In genomic region chr21:29025328-29025713, GRCh38 we compare ENCODE assay signal across 8 cellular contexts. TPM values are rescaled to one million over a fixed set of nuclear protein-coding genes. Genes with fewer than 3 reads are reported as not detected.
A peak's percentile ranks its signal among the peaks of the same experiment; 100 is the strongest.
DNase-seq lines count a peak whose midpoint lies in the region; ATAC-seq and TF ChIP-seq lines count a peak whose summit lies in the region.

No MANE protein-coding gene starts in this region.

- H3K4me3 ChIP-seq in WERI-Rb-1 (ENCODE audit: low read depth, low read length) = peak overlapping the region; percentile 84
- H3K4me3 ChIP-seq in right atrium auricular region = peak overlapping the region; percentile 67 to 87
- peak overlapping the region; percentile 81 for H3K4me3 ChIP-seq in skeletal muscle satellite cell (ENCODE audit: low read length)

- peak overlapping the region; percentile 98 for H3K27ac ChIP-seq in WERI-Rb-1
- H3K27ac ChIP-seq in right atrium auricular region = peak overlapping the region; percentile 97

- peaks cover 0 to 20% of the 10 kb centered on the region in 2 donors for H3K4me1 ChIP-seq in right atrium auricular region
- H3K4me1 ChIP-seq in skeletal muscle satellite cell (ENCODE audit: control insufficient read depth, insufficient read depth, low read length) = peaks cover 12% of the 10 kb centered on the region

- DNase-seq in activated CD4-positive, CD25-positive, alpha-beta regulatory T cell treated with anti-CD3 and anti-CD28 coated beads, Interleukin-2, amount 50 U/mL, for 72 hours = no peak
- no peak for DNase-seq in WERI-Rb-1
- no peak for DNase-seq in right atrium auricular region (ENCODE audit: low spot score)
- no peak for DNase-seq in NCI-H187 (lab: John Stamatoyannopoulos, UW)

- H3K27me3 ChIP-seq in WERI-Rb-1 (ENCODE audit: insufficient read depth, low read depth, severe bottlenecking) (no peaks in the 10 kb centered on the region), right atrium auricular region (no peaks in the 10 kb centered on the region), skeletal muscle satellite cell (ENCODE audit: control insufficient read depth, insufficient read depth, low read length) (no peaks in the 10 kb centered on the region)

- H3K9me3 ChIP-seq in WERI-Rb-1 (ENCODE audit: severe bottlenecking) (peaks cover 5% of the 10 kb centered on the region), right atrium auricular region (no peaks in the 10 kb centered on the region), skeletal muscle satellite cell (replicated peaks; ENCODE audit: low read length) (no peaks in the 10 kb centered on the region)

- no peak for TF ChIP-seq CTCF in WERI-Rb-1 (IDR thresholded peaks at IDR 0.05; ENCODE audit: low read depth, low read length)
- TF ChIP-seq CTCF in right atrium auricular region (IDR thresholded peaks at IDR 0.05) = no peak

- H3K4me2 ChIP-seq in skeletal muscle satellite cell (ENCODE audit: low read length) = peak overlapping the region; percentile 87

- peaks cover 21% of the 10 kb centered on the region for H3K36me3 ChIP-seq in WERI-Rb-1
- H3K36me3 ChIP-seq in right atrium auricular region = peaks cover 16% of the 10 kb centered on the region
- H3K36me3 ChIP-seq in skeletal muscle satellite cell (ENCODE audit: insufficient read depth, low read length) = peaks cover 9% of the 10 kb centered on the region

- H3K9ac ChIP-seq in skeletal muscle satellite cell (ENCODE audit: low read depth, low read length) = peak overlapping the region; percentile 92

- peak; percentile 5 to 7 for ATAC-seq in activated CD4-positive, CD25-positive, alpha-beta regulatory T cell treated with anti-CD3 and anti-CD28 coated beads, Interleukin-2, amount 50 U/mL, for 24 hours
- ATAC-seq in HG03439 (IDR thresholded peaks at IDR 0.05; ENCODE audit: unreplicated experiment) (no peak), GM18520 (IDR thresholded peaks at IDR 0.05; ENCODE audit: unreplicated experiment) (no peak)

RNA-seq across cellular contexts. Expression of gene USP16, which starts 0.9 kb away (rescaled TPM):
- 10 to 100 TPM; 23.2 to 28.1 TPM for total RNA-seq in right atrium auricular region
- total RNA-seq in skeletal muscle satellite cell (2012; rRNA removed) = 31.2 and 32.7 TPM in 2 replicates

RNA-seq across cellular contexts. Expression of gene RWDD2B, which starts 6.2 kb away (rescaled TPM):
- total RNA-seq in right atrium auricular region = 10 to 100 TPM in 1 of 2 donors, 1 to 10 TPM in 1; 7.2 to 14.9 TPM
- 18.1 and 22.3 TPM in 2 replicates for total RNA-seq in skeletal muscle satellite cell (2012; rRNA removed)

RNA-seq across cellular contexts. Expression of gene LTN1, which starts 32.6 kb away (rescaled TPM):
- 10 to 100 TPM; 12.3 to 18.2 TPM for total RNA-seq in right atrium auricular region
- 24.0 and 26.6 TPM in 2 replicates for total RNA-seq in skeletal muscle satellite cell (2012; rRNA removed)

RNA-seq across cellular contexts. Expression of gene CCT8, which starts 48.1 kb away (rescaled TPM):
- total RNA-seq in right atrium auricular region = 10 to 100 TPM; 89.5 to 91.8 TPM
- total RNA-seq in skeletal muscle satellite cell (2012; rRNA removed) = 259 and 323 TPM in 2 replicates

Comparison
In these comparisons a context has a peak if more than half of its experiments do, and no peak if none do; other contexts are left out.
1. ATAC-seq: peak in activated CD4-positive, CD25-positive, alpha-beta regulatory T cell treated with anti-CD3 and anti-CD28 coated beads, Interleukin-2, amount 50 U/mL, for 24 hours (2 of 2); none in HG03439 (single experiment) and GM18520 (single experiment).
2. Peak in every context shown above with its lines, with median percentiles within 50 percentile points of each other: H3K4me3 ChIP-seq.